ENCODE assay signal across 1 cellular context in the genomic region with DNA sequence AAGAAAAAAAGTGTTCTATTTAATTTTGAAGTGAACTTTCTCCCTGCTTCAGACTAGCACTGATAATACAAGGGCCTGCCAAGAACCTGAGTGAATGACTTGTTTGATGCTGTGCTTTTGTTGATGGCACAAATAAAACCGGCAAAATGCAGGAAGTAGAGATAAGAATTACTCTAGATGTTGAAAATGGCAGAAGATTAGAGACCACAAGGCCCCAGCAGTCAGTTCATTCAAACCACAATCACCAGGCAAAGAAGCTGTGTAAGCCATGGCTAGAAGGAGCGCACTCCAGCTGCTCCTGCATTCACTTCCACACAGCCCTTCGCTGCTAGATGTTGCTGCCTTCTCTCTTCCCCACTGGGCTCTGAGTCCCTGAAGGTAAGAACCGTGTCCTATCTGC.
A peak's percentile ranks its signal among the peaks of the same experiment; 100 is the strongest.
TF ChIP-seq lines count a peak whose summit lies in the region.

No MANE protein-coding gene starts in this region.

TF ChIP-seq in K562, 482 proteins besides CTCF, POLR2A, EP300 and RAD21 (continued from another document):
- TF ChIP-seq, protein P1, sequence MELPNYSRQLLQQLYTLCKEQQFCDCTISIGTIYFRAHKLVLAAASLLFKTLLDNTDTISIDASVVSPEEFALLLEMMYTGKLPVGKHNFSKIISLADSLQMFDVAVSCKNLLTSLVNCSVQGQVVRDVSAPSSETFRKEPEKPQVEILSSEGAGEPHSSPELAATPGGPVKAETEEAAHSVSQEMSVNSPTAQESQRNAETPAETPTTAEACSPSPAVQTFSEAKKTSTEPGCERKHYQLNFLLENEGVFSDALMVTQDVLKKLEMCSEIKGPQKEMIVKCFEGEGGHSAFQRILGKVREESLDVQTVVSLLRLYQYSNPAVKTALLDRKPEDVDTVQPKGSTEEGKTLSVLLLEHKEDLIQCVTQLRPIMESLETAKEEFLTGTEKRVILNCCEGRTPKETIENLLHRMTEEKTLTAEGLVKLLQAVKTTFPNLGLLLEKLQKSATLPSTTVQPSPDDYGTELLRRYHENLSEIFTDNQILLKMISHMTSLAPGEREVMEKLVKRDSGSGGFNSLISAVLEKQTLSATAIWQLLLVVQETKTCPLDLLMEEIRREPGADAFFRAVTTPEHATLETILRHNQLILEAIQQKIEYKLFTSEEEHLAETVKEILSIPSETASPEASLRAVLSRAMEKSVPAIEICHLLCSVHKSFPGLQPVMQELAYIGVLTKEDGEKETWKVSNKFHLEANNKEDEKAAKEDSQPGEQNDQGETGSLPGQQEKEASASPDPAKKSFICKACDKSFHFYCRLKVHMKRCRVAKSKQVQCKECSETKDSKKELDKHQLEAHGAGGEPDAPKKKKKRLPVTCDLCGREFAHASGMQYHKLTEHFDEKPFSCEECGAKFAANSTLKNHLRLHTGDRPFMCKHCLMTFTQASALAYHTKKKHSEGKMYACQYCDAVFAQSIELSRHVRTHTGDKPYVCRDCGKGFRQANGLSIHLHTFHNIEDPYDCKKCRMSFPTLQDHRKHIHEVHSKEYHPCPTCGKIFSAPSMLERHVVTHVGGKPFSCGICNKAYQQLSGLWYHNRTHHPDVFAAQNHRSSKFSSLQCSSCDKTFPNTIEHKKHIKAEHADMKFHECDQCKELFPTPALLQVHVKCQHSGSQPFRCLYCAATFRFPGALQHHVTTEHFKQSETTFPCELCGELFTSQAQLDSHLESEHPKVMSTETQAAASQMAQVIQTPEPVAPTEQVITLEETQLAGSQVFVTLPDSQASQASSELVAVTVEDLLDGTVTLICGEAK (IDR thresholded peaks at IDR 0.05) = peak; percentile 44
- TF ChIP-seq, protein P1 (CRISPR knock-in tag; IDR thresholded peaks at IDR 0.05) = no peak
- peak; percentile 20; the same call in 1 of the 2 replicates for TF ChIP-seq CBFA2T2 (conservative IDR thresholded peaks at IDR 0.05)
- TF ChIP-seq ZNF766 (CRISPR knock-in tag; conservative IDR thresholded peaks at IDR 0.05) = peak; percentile 65; the same call in 1 of the 2 replicates
- no peak for TF ChIP-seq CUX1 (CRISPR knock-in tag; IDR thresholded peaks at IDR 0.05)
- peak; percentile 62; the same call in 1 of the 2 replicates for TF ChIP-seq CBFA2T3 (IDR thresholded peaks at IDR 0.05)
- no peak for TF ChIP-seq MCM2 (IDR thresholded peaks at IDR 0.05; ENCODE audit: low read depth)
- TF ChIP-seq SOX6 (IDR thresholded peaks at IDR 0.05) = peak; percentile 88
- TF ChIP-seq ZNF76 (CRISPR knock-in tag; IDR thresholded peaks at IDR 0.05; ENCODE audit: borderline replicate concordance) = no peak
- TF ChIP-seq MYC (IDR thresholded peaks at IDR 0.05; ENCODE audit: low read depth, low read length) = peak; percentile 14; the same call in 1 of the 2 replicates
- TF ChIP-seq MYC (CRISPR knock-in tag; IDR thresholded peaks at IDR 0.05; ENCODE audit: borderline replicate concordance, low read depth) = no peak
- no peak for TF ChIP-seq ZNF507 (tag; conservative IDR thresholded peaks at IDR 0.05)
- no peak for TF ChIP-seq NUFIP1 (IDR thresholded peaks at IDR 0.05; ENCODE audit: partially characterized antibody)
- TF ChIP-seq POLR2AphosphoS5 (IDR thresholded peaks at IDR 0.05; ENCODE audit: control insufficient read depth, insufficient read depth, low read depth, low read length) = no peak
- no peak for TF ChIP-seq RBM34 (IDR thresholded peaks at IDR 0.05; ENCODE audit: borderline replicate concordance, insufficient read depth, low read length)
- TF ChIP-seq MCM5 (IDR thresholded peaks at IDR 0.05; ENCODE audit: low read depth) = no peak
- no peak for TF ChIP-seq CEBPG (CRISPR knock-in tag; IDR thresholded peaks at IDR 0.05)
- no peak for TF ChIP-seq CEBPG (tag; conservative IDR thresholded peaks at IDR 0.05 in 1 of 2, IDR thresholded peaks at IDR 0.05 in 1 of 2)
- TF ChIP-seq MYNN (IDR thresholded peaks at IDR 0.05) = no peak
- TF ChIP-seq MYNN (CRISPR knock-in tag; IDR thresholded peaks at IDR 0.05) = no peak
- TF ChIP-seq MYBL2 (IDR thresholded peaks at IDR 0.05; ENCODE audit: low read depth) = no peak
- no peak for TF ChIP-seq MYBL2 (CRISPR knock-in tag; IDR thresholded peaks at IDR 0.05; ENCODE audit: borderline replicate concordance)
- no peak for TF ChIP-seq HMGN3 (IDR thresholded peaks at IDR 0.05; ENCODE audit: borderline replicate concordance, extremely low read depth, insufficient read length, low read depth, low read length)
- no peak for TF ChIP-seq ZNF121 (CRISPR knock-in tag; conservative IDR thresholded peaks at IDR 0.05)
- TF ChIP-seq TRIM28 (IDR thresholded peaks at IDR 0.05) = no peak
